1 cellular context compared by ENCODE assay signal in the genomic region with DNA sequence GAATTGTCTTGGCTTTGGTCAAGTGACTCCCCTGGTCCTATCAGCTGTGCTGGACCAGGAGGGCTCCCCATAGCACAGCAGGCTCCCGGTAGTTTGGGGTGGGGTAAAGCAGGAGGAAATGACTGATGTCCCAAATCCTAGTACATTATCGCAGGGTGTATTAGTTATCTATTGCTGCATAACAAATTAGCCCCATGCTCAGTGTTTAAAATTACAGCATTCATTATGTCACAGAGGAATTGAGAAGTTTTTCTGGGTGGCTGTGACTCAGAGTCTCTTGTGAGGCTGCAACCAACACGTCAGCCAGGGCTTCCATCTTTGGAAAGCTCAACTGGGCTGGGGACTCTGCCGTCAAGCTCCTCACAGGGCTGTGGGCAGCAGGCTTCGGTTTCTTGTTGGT.
TF ChIP-seq lines count a peak whose summit lies in the region.

No MANE protein-coding gene starts in this region.

TF ChIP-seq in WTC11, 78 proteins besides CTCF, POLR2A, EP300 and RAD21:
- TF ChIP-seq, protein P1, sequence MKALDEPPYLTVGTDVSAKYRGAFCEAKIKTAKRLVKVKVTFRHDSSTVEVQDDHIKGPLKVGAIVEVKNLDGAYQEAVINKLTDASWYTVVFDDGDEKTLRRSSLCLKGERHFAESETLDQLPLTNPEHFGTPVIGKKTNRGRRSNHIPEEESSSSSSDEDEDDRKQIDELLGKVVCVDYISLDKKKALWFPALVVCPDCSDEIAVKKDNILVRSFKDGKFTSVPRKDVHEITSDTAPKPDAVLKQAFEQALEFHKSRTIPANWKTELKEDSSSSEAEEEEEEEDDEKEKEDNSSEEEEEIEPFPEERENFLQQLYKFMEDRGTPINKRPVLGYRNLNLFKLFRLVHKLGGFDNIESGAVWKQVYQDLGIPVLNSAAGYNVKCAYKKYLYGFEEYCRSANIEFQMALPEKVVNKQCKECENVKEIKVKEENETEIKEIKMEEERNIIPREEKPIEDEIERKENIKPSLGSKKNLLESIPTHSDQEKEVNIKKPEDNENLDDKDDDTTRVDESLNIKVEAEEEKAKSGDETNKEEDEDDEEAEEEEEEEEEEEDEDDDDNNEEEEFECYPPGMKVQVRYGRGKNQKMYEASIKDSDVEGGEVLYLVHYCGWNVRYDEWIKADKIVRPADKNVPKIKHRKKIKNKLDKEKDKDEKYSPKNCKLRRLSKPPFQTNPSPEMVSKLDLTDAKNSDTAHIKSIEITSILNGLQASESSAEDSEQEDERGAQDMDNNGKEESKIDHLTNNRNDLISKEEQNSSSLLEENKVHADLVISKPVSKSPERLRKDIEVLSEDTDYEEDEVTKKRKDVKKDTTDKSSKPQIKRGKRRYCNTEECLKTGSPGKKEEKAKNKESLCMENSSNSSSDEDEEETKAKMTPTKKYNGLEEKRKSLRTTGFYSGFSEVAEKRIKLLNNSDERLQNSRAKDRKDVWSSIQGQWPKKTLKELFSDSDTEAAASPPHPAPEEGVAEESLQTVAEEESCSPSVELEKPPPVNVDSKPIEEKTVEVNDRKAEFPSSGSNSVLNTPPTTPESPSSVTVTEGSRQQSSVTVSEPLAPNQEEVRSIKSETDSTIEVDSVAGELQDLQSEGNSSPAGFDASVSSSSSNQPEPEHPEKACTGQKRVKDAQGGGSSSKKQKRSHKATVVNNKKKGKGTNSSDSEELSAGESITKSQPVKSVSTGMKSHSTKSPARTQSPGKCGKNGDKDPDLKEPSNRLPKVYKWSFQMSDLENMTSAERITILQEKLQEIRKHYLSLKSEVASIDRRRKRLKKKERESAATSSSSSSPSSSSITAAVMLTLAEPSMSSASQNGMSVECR (CRISPR knock-in tag; IDR thresholded peaks at IDR 0.05; ENCODE audit: borderline replicate concordance), result no peak
- no peak for TF ChIP-seq ZNF219 (CRISPR knock-in tag; IDR thresholded peaks at IDR 0.05; ENCODE audit: borderline replicate concordance)
- TF ChIP-seq ZNF138 (CRISPR knock-in tag; conservative IDR thresholded peaks at IDR 0.05), result no peak
- no peak for TF ChIP-seq SP1 (CRISPR knock-in tag; conservative IDR thresholded peaks at IDR 0.05)
- TF ChIP-seq ZNF232 (CRISPR knock-in tag; IDR thresholded peaks at IDR 0.05), result no peak
- TF ChIP-seq ESRRA (CRISPR knock-in tag; IDR thresholded peaks at IDR 0.05; ENCODE audit: borderline replicate concordance), result no peak
- TF ChIP-seq, protein P2, sequence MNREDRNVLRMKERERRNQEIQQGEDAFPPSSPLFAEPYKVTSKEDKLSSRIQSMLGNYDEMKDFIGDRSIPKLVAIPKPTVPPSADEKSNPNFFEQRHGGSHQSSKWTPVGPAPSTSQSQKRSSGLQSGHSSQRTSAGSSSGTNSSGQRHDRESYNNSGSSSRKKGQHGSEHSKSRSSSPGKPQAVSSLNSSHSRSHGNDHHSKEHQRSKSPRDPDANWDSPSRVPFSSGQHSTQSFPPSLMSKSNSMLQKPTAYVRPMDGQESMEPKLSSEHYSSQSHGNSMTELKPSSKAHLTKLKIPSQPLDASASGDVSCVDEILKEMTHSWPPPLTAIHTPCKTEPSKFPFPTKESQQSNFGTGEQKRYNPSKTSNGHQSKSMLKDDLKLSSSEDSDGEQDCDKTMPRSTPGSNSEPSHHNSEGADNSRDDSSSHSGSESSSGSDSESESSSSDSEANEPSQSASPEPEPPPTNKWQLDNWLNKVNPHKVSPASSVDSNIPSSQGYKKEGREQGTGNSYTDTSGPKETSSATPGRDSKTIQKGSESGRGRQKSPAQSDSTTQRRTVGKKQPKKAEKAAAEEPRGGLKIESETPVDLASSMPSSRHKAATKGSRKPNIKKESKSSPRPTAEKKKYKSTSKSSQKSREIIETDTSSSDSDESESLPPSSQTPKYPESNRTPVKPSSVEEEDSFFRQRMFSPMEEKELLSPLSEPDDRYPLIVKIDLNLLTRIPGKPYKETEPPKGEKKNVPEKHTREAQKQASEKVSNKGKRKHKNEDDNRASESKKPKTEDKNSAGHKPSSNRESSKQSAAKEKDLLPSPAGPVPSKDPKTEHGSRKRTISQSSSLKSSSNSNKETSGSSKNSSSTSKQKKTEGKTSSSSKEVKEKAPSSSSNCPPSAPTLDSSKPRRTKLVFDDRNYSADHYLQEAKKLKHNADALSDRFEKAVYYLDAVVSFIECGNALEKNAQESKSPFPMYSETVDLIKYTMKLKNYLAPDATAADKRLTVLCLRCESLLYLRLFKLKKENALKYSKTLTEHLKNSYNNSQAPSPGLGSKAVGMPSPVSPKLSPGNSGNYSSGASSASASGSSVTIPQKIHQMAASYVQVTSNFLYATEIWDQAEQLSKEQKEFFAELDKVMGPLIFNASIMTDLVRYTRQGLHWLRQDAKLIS (CRISPR knock-in tag; IDR thresholded peaks at IDR 0.05; ENCODE audit: borderline replicate concordance), result no peak
- TF ChIP-seq, protein P3, sequence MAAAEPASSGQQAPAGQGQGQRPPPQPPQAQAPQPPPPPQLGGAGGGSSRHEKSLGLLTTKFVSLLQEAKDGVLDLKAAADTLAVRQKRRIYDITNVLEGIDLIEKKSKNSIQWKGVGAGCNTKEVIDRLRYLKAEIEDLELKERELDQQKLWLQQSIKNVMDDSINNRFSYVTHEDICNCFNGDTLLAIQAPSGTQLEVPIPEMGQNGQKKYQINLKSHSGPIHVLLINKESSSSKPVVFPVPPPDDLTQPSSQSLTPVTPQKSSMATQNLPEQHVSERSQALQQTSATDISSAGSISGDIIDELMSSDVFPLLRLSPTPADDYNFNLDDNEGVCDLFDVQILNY (CRISPR knock-in tag; IDR thresholded peaks at IDR 0.05), result no peak
- TF ChIP-seq FOXP1 (CRISPR knock-in tag; IDR thresholded peaks at IDR 0.05; ENCODE audit: borderline replicate concordance), result no peak
- TF ChIP-seq, protein P4, sequence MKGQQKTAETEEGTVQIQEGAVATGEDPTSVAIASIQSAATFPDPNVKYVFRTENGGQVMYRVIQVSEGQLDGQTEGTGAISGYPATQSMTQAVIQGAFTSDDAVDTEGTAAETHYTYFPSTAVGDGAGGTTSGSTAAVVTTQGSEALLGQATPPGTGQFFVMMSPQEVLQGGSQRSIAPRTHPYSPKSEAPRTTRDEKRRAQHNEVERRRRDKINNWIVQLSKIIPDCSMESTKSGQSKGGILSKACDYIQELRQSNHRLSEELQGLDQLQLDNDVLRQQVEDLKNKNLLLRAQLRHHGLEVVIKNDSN (CRISPR knock-in tag; IDR thresholded peaks at IDR 0.05), result no peak
- TF ChIP-seq, protein P5, sequence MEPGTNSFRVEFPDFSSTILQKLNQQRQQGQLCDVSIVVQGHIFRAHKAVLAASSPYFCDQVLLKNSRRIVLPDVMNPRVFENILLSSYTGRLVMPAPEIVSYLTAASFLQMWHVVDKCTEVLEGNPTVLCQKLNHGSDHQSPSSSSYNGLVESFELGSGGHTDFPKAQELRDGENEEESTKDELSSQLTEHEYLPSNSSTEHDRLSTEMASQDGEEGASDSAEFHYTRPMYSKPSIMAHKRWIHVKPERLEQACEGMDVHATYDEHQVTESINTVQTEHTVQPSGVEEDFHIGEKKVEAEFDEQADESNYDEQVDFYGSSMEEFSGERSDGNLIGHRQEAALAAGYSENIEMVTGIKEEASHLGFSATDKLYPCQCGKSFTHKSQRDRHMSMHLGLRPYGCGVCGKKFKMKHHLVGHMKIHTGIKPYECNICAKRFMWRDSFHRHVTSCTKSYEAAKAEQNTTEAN (CRISPR knock-in tag; IDR thresholded peaks at IDR 0.05), result no peak
